22 cellular contexts compared by ENCODE assay signal in genomic region chr1:74412244-74412643, GRCh38.
A peak's percentile ranks its signal among the peaks of the same experiment; 100 is the strongest.
DNase-seq lines count a peak whose midpoint lies in the region; ATAC-seq, FAIRE-seq and TF ChIP-seq lines count a peak whose summit lies in the region.
"Had no signal": no experiment of that assay in that cellular context is flagged by ENCODE, and none has a peak within 500 bp of the region (broad histone marks: within the 10 kb centered on the region; RNA-seq: fewer than 3 reads in every experiment).

No MANE protein-coding gene starts in this region.

- POLR2A ChIA-PET in IMR-90 (lab: Charles Lee; ENCODE audit: unreplicated experiment), result no interaction called here
- POLR2A ChIA-PET in CD8-positive, alpha-beta memory T cell (lab: Charles Lee), result no interaction called here

- H3K36me3 ChIP-seq in IMR-90 (ENCODE audit: control insufficient read depth, insufficient read depth, low read length), result no peaks in the 10 kb centered on the region
- H3K36me3 ChIP-seq in astrocyte (ENCODE audit: insufficient read depth, low read length), result no peaks in the 10 kb centered on the region
- no peaks in the 10 kb centered on the region for H3K36me3 ChIP-seq in CD8-positive, alpha-beta memory T cell (ENCODE audit: insufficient read depth, low read length)
- H3K36me3 ChIP-seq: BE2C had no signal

- H3K9me1 ChIP-seq in IMR-90 (ENCODE audit: insufficient read depth, low read length), result no peaks in the 10 kb centered on the region

- H4K20me1 ChIP-seq in IMR-90 (ENCODE audit: insufficient read depth, low read length) (no peaks in the 10 kb centered on the region), astrocyte (ENCODE audit: insufficient read depth, low read length) (no peaks in the 10 kb centered on the region)

- no peak overlapping the region for H3K56ac ChIP-seq in IMR-90 (ENCODE audit: extremely low read depth, insufficient read depth, low read length)

- TF ChIP-seq RAD21 in IMR-90 (IDR thresholded peaks at IDR 0.05; ENCODE audit: low read length), result no peak

- peaks cover 16% of the 10 kb centered on the region for H3K4me1 Mint-ChIP-seq in astrocyte (ENCODE audit: low read depth, unreplicated experiment)
- no peaks in the 10 kb centered on the region for H3K4me1 Mint-ChIP-seq in nephron progenitor cell
- no peaks in the 10 kb centered on the region for H3K4me1 Mint-ChIP-seq in CD8-positive, alpha-beta memory T cell
- H3K4me1 Mint-ChIP-seq: CD4-positive, alpha-beta memory T cell had no signal

- no peak overlapping the region for H3K23ac ChIP-seq in IMR-90 (ENCODE audit: low read depth, low read length)

- H3K4me3 Mint-ChIP-seq in astrocyte (ENCODE audit: unreplicated experiment), result no peak overlapping the region
- H3K4me3 Mint-ChIP-seq in nephron progenitor cell, result no peak overlapping the region
- no peak overlapping the region for H3K4me3 Mint-ChIP-seq in CD8-positive, alpha-beta memory T cell
- H3K4me3 Mint-ChIP-seq: CD4-positive, alpha-beta memory T cell had no signal

- no peak for FAIRE-seq in astrocyte (lab: Jason Lieb, UNC)
- FAIRE-seq: A204.1, D721Med, G401.6, GM12891 had no signal

- H3K4me2 ChIP-seq in IMR-90 (ENCODE audit: low read depth, low read length), result no peak overlapping the region
- no peak overlapping the region for H3K4me2 ChIP-seq in astrocyte (ENCODE audit: low read length)

- no peaks in the 10 kb centered on the region for H3K79me2 ChIP-seq in astrocyte (ENCODE audit: insufficient read depth, low read length)

- peak overlapping the region; percentile 39 for H2BK5ac ChIP-seq in IMR-90 (ENCODE audit: low read depth, low read length, poor library complexity, severe bottlenecking)

- no CpG with 5 or more reads among the region's 3 CpGs for WGBS in IMR-90 (ENCODE audit: extremely low coverage in 2 of 2, insufficient read length in 1 of 2), 2 experiments

- TF ChIP-seq POLR2A in IMR-90 (IDR thresholded peaks at IDR 0.05; ENCODE audit: low read depth, low read length), result no peak

- H3K27ac ChIP-seq in IMR-90 (ENCODE audit: insufficient read depth, low read length) (no peak overlapping the region), astrocyte (ENCODE audit: low read depth, low read length) (no peak overlapping the region)
- H3K27ac ChIP-seq in CD8-positive, alpha-beta memory T cell (ENCODE audit: low read depth, low read length), result no peak overlapping the region
- H3K27ac ChIP-seq: C4-2B, GM23248, HL-60 had no signal

- H2BK120ac ChIP-seq in IMR-90 (ENCODE audit: low read depth, low read length), result no peak overlapping the region

- no TSS peak for BruUV-seq in IMR-90 (replicated peaks; lab: Mats Ljungman, UMichigan)

- H3K27ac Mint-ChIP-seq in astrocyte (ENCODE audit: unreplicated experiment), result peak overlapping the region; percentile 68
- H3K27ac Mint-ChIP-seq in nephron progenitor cell, result peak overlapping the region; percentile 46
- H3K27ac Mint-ChIP-seq in CD8-positive, alpha-beta memory T cell, result no peak overlapping the region

- H2AFZ ChIP-seq in IMR-90 (replicated peaks; ENCODE audit: low read length, poor library complexity) (no peak overlapping the region), astrocyte (ENCODE audit: low read depth, low read length) (no peak overlapping the region)
- H2AFZ ChIP-seq: GM23248 had no signal

- H3K27me3 ChIP-seq in IMR-90 (ENCODE audit: control insufficient read depth, insufficient read depth, low read length) (no peaks in the 10 kb centered on the region), astrocyte (ENCODE audit: insufficient read depth, low read length) (no peaks in the 10 kb centered on the region)
- H3K27me3 ChIP-seq in CD8-positive, alpha-beta memory T cell (ENCODE audit: insufficient read depth, low read length, poor library complexity, severe bottlenecking), result no peaks in the 10 kb centered on the region
- H3K27me3 ChIP-seq: BE2C had no signal

- H3K9ac ChIP-seq in IMR-90 (ENCODE audit: low read depth, low read length), result no peak overlapping the region
- no peak overlapping the region for H3K9ac ChIP-seq in astrocyte (ENCODE audit: low read length)
- H3K9ac ChIP-seq: GM23248 had no signal

- in situ Hi-C loops in IMR-90 (cut with MboI; ENCODE audit: low sequenced_read_pairs), result no loop called here

- intact Hi-C loops in IMR-90 (cut with micrococcal nuclease), result no loop called here

- peak overlapping the region; percentile 29; the same call in 1 of the 2 replicates for H3K18ac ChIP-seq in IMR-90 (ENCODE audit: low read depth, low read length)

- H3K9me3 ChIP-seq in IMR-90 (ENCODE audit: control insufficient read depth, insufficient read depth, low read length) (no peaks in the 10 kb centered on the region), astrocyte (ENCODE audit: insufficient read depth, low read depth, low read length) (no peaks in the 10 kb centered on the region)
- no peaks in the 10 kb centered on the region for H3K9me3 ChIP-seq in CD8-positive, alpha-beta memory T cell (ENCODE audit: low read length)
- H3K9me3 ChIP-seq: BE2C had no signal

- H3K36me3 Mint-ChIP-seq in astrocyte (ENCODE audit: low read depth, unreplicated experiment), result no peaks in the 10 kb centered on the region
- H3K36me3 Mint-ChIP-seq in nephron progenitor cell (ENCODE audit: low read depth), result no peaks in the 10 kb centered on the region
- H3K36me3 Mint-ChIP-seq in CD8-positive, alpha-beta memory T cell, result no peaks in the 10 kb centered on the region
- H3K36me3 Mint-ChIP-seq: CD4-positive, alpha-beta memory T cell had no signal

- dilution Hi-C loops in IMR-90 (cut with HindIII; ENCODE audit: low sequenced_read_pairs, unreplicated experiment), result no loop called here

- no peak overlapping the region for H4K91ac ChIP-seq in IMR-90 (ENCODE audit: insufficient read depth, low read depth, low read length)

- H3K27me3 Mint-ChIP-seq in astrocyte (ENCODE audit: low read depth, unreplicated experiment), result no peaks in the 10 kb centered on the region
- peaks cover 2% of the 10 kb centered on the region for H3K27me3 Mint-ChIP-seq in nephron progenitor cell (ENCODE audit: low read depth, poor library complexity)
- no peaks in the 10 kb centered on the region for H3K27me3 Mint-ChIP-seq in CD8-positive, alpha-beta memory T cell

- H2AK9ac ChIP-seq in IMR-90 (replicated peaks; ENCODE audit: low read depth, low read length, poor library complexity), result no peak overlapping the region

- H2BK15ac ChIP-seq in IMR-90 (ENCODE audit: low read depth, low read length), result no peak overlapping the region

- H3K4me1 ChIP-seq in IMR-90 (ENCODE audit: control insufficient read depth, insufficient read depth, low read length) (no peaks in the 10 kb centered on the region; the same call in 1 of the 2 replicates), astrocyte (ENCODE audit: insufficient read depth, low read length) (no peaks in the 10 kb centered on the region)
- no peaks in the 10 kb centered on the region for H3K4me1 ChIP-seq in CD8-positive, alpha-beta memory T cell (ENCODE audit: insufficient read depth, low read length)
- H3K4me1 ChIP-seq: BE2C had no signal

- H3K79me1 ChIP-seq in IMR-90 (ENCODE audit: low read depth in 1 of 2, low read length in 2 of 2), result no peaks in the 10 kb centered on the region

- ATAC-seq in IMR-90 (ENCODE audit: low read depth), result peak; percentile 84
- no peak for ATAC-seq in GM18868 (IDR thresholded peaks at IDR 0.05; ENCODE audit: unreplicated experiment)
- ATAC-seq in GM18520 (IDR thresholded peaks at IDR 0.05; ENCODE audit: unreplicated experiment), result no peak

- CTCF ChIA-PET in IMR-90 (lab: Yijun Ruan, JAX), result no interaction called here
- CTCF ChIA-PET in CD8-positive, alpha-beta memory T cell (lab: Charles Lee), result no interaction called here

- H2AK5ac ChIP-seq in IMR-90 (ENCODE audit: low read depth, low read length), result no peak overlapping the region

- TF ChIP-seq CTCF in IMR-90 (conservative IDR thresholded peaks at IDR 0.05; ENCODE audit: low read depth, low read length) (no peak), astrocyte (IDR thresholded peaks at IDR 0.05; ENCODE audit: insufficient read depth, low read depth, low read length) (no peak), nephron progenitor cell (IDR thresholded peaks at IDR 0.05) (no peak)

- H3K9me3 Mint-ChIP-seq in astrocyte (ENCODE audit: unreplicated experiment) (no peaks in the 10 kb centered on the region), nephron progenitor cell (no peaks in the 10 kb centered on the region)
- H3K9me3 Mint-ChIP-seq in CD8-positive, alpha-beta memory T cell, result peaks cover 0 to 7% (median 0%) of the 10 kb centered on the region in 5 donors

- peak overlapping the region; percentile 63; the same call in 1 of the 2 replicates for H4K5ac ChIP-seq in IMR-90 (ENCODE audit: low read depth, low read length)

- DNase-seq in IMR-90 (peak; percentile 20), astrocyte (ENCODE audit: low read depth) (no peak), iPS-NIHi7 (ENCODE audit: extremely low spot score) (peak; percentile 11), nephron progenitor cell (no peak), T-helper 1 cell (no peak)
- DNase-seq in CD8-positive, alpha-beta memory T cell, result no peak
- DNase-seq: BE2C; CD4-positive, alpha-beta memory T cell; COR-L47; DMS153; DMS79 treated with DMSO at 0.1 percent for 48 hours; EL; GM23248; H7 had no signal

- no peak overlapping the region for H3K4ac ChIP-seq in IMR-90 (ENCODE audit: low read depth, low read length)

- 0 out of 2 replicates have a peak overlapping the region, but pooled peaks have one; percentile 0 for H2BK20ac ChIP-seq in IMR-90 (ENCODE audit: low read depth, low read length)

- no peak overlapping the region for H3K14ac ChIP-seq in IMR-90 (replicated peaks; ENCODE audit: low read depth, low read length)

- H3K4me3 ChIP-seq in IMR-90 (ENCODE audit: insufficient read depth, low read depth, low read length) (no peak overlapping the region), astrocyte (ENCODE audit: insufficient read depth, low read depth, low read length) (no peak overlapping the region)
- no peak overlapping the region for H3K4me3 ChIP-seq in CD8-positive, alpha-beta memory T cell (ENCODE audit: low read length)
- H3K4me3 ChIP-seq: GM23248 had no signal

- no peak overlapping the region; a peak in 1 of 4 replicates for H4K8ac ChIP-seq in IMR-90 (ENCODE audit: low read depth in 2 of 2, low read length in 2 of 2)

TF ChIP-seq in IMR-90, 13 proteins besides CTCF, POLR2A, EP300 and RAD21 (continues in another document):
- TF ChIP-seq MAFK (IDR thresholded peaks at IDR 0.05; ENCODE audit: low read depth, low read length) (no peak), CEBPB (IDR thresholded peaks at IDR 0.05; ENCODE audit: low read depth, low read length) (no peak), SMC3 (IDR thresholded peaks at IDR 0.05; ENCODE audit: low read depth, low read length) (no peak), USF2 (IDR thresholded peaks at IDR 0.05; ENCODE audit: low read depth, low read length) (no peak), RCOR1 (IDR thresholded peaks at IDR 0.05; ENCODE audit: insufficient replicate concordance, low read length) (no peak)

Comparison
In these comparisons a context has a peak if more than half of its experiments do, and no peak if none do; other contexts are left out.
1. DNase-seq: peak in IMR-90 (single experiment) and iPS-NIHi7 (single experiment); none in astrocyte (single experiment), nephron progenitor cell (single experiment), T-helper 1 cell (0 of 5) and CD8-positive, alpha-beta memory T cell (0 of 5).
2. H3K27ac Mint-ChIP-seq: peak in astrocyte (single experiment) and nephron progenitor cell (single experiment); none in CD8-positive, alpha-beta memory T cell (0 of 8).